In the genomic region with DNA sequence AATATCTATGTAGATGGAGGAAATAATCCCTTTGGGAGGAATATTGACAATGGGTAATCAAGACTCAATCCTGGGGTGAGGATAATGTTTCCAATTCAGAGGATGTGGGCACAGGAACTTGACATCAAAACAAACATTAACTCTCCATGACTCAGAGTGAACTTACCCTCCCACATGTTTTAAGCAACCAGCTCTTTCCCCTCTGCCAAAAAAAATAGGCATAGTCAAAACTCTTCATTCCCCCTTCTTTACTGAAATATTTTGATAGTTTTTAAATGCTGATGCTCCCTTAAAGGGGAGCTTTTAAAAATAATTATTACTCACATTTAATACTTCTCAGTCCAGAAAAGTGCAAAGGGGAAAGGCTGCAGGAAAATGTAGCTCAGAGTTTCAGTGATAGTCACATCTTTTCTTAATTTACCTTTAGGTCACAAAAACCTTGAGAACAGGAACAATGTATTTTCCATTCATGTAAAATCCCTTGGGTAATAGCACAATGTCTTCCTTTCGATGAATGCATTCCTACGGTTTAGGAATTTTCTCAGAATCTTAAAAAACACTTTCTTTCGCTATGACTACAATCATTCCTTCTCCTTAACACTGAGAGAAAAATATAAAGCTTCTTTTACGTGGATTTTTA, we compare ENCODE assay signal across 13 cellular contexts.
DNase-seq lines count a peak whose midpoint lies in the region; ATAC-seq, FAIRE-seq and TF ChIP-seq lines count a peak whose summit lies in the region.
"Had no signal": no experiment of that assay in that cellular context is flagged by ENCODE, and none has a peak within 500 bp of the region (broad histone marks: within the 10 kb centered on the region; RNA-seq: fewer than 3 reads in every experiment).

No MANE protein-coding gene starts in this region.

- H3K4me1 Mint-ChIP-seq in astrocyte (ENCODE audit: low read depth, unreplicated experiment) = peaks cover 39% of the 10 kb centered on the region
- no peaks in the 10 kb centered on the region for H3K4me1 Mint-ChIP-seq in activated naive CD8-positive, alpha-beta T cell treated with anti-CD3 and anti-CD28 coated beads, Interleukin-2, amount 50 U/mL, for 24 hours
- H3K4me1 Mint-ChIP-seq in T-helper 17 cell = no peaks in the 10 kb centered on the region

- H3K27me3 Mint-ChIP-seq in astrocyte (ENCODE audit: low read depth, unreplicated experiment) = no peaks in the 10 kb centered on the region
- no peaks in the 10 kb centered on the region for H3K27me3 Mint-ChIP-seq in activated naive CD8-positive, alpha-beta T cell treated with anti-CD3 and anti-CD28 coated beads, Interleukin-2, amount 50 U/mL, for 24 hours
- no peaks in the 10 kb centered on the region for H3K27me3 Mint-ChIP-seq in T-helper 17 cell

- POLR2A ChIA-PET in IMR-90 (lab: Charles Lee; ENCODE audit: unreplicated experiment) = interaction anchor here (0.7 kb wide), 1 partner anchor 15 kb away, joined by 3 read pairs; no protein-coding TSS in a partner anchor

- intact Hi-C loops in IMR-90 (cut with micrococcal nuclease) = no loop called here
- intact Hi-C loops in left ventricle myocardium superior (cut with micrococcal nuclease) = no loop called here

- H4K8ac ChIP-seq in IMR-90 (ENCODE audit: low read depth in 2 of 2, low read length in 2 of 2) = no peak overlapping the region

- DNase-seq in AG10803 (ENCODE audit: low read depth) = peak; percentile 23
- peak; percentile 64 for DNase-seq in IMR-90
- DNase-seq in astrocyte (ENCODE audit: low read depth) = peak; percentile 78
- no peak for DNase-seq in keratinocyte (ENCODE audit: low read depth, low spot score)
- DNase-seq in left ventricle myocardium superior = no peak
- DNase-seq in activated naive CD8-positive, alpha-beta T cell treated with anti-CD3 and anti-CD28 coated beads, Interleukin-2, amount 50 U/mL, for 24 hours = no peak
- DNase-seq in T-helper 17 cell = no peak
- DNase-seq: effector CD8-positive, alpha-beta T cell; left colon had no signal

- H3K9ac ChIP-seq in IMR-90 (ENCODE audit: low read depth, low read length) = no peak overlapping the region
- peak overlapping the region; percentile 9 for H3K9ac ChIP-seq in astrocyte (ENCODE audit: low read length)
- H3K9ac ChIP-seq in keratinocyte (ENCODE audit: control insufficient read depth, extremely low read depth, insufficient read depth, low read length) = no peak overlapping the region
- H3K9ac ChIP-seq: BLaER1 treated with 17β-estradiol and CSF1 and Interleukin-3, amounts not matched to agents 10 nM and 100 nM had no signal

- H3K14ac ChIP-seq in IMR-90 (replicated peaks; ENCODE audit: low read depth, low read length) = no peak overlapping the region

- H2AFZ ChIP-seq in IMR-90 (replicated peaks; ENCODE audit: low read length, poor library complexity) (no peak overlapping the region), astrocyte (ENCODE audit: low read depth, low read length) (no peak overlapping the region), keratinocyte (ENCODE audit: control insufficient read depth, low read length) (no peak overlapping the region)

- no peaks in the 10 kb centered on the region for H3K79me1 ChIP-seq in IMR-90 (ENCODE audit: low read depth in 1 of 2, low read length in 2 of 2)

- H2AK9ac ChIP-seq in IMR-90 (replicated peaks; ENCODE audit: low read depth, low read length, poor library complexity) = no peak overlapping the region

- no peak for TF ChIP-seq CTCF in AG10803 (conservative IDR thresholded peaks at IDR 0.05; ENCODE audit: low read length)
- TF ChIP-seq CTCF in IMR-90 (conservative IDR thresholded peaks at IDR 0.05; ENCODE audit: low read depth, low read length) = no peak
- TF ChIP-seq CTCF in astrocyte (IDR thresholded peaks at IDR 0.05; ENCODE audit: insufficient read depth, low read depth, low read length) = no peak
- TF ChIP-seq CTCF in keratinocyte (optimal IDR thresholded peaks at IDR 0.05 in 1 of 3, IDR thresholded peaks at IDR 0.05 in 1 of 3, conservative IDR thresholded peaks at IDR 0.05 in 1 of 3; ENCODE audit: extremely low read depth in 1 of 3, insufficient read depth in 2 of 3, low read length in 3 of 3) = no peak

- H3K27ac ChIP-seq in IMR-90 (ENCODE audit: insufficient read depth, low read length) (no peak overlapping the region), astrocyte (ENCODE audit: low read depth, low read length) (no peak overlapping the region), keratinocyte (ENCODE audit: control insufficient read depth, insufficient read depth, low read length) (no peak overlapping the region)
- H3K27ac ChIP-seq: BLaER1 treated with 17β-estradiol and CSF1 and Interleukin-3, amounts not matched to agents 10 nM and 100 nM; prostate gland; vagina had no signal

- H3K4me1 ChIP-seq in IMR-90 (ENCODE audit: control insufficient read depth, insufficient read depth, low read length) = no peaks in the 10 kb centered on the region
- H3K4me1 ChIP-seq in astrocyte (ENCODE audit: insufficient read depth, low read length) = peaks cover 18% of the 10 kb centered on the region
- H3K4me1 ChIP-seq in keratinocyte (ENCODE audit: control insufficient read depth, extremely low read depth, insufficient read depth, low read length) = peaks cover 12% of the 10 kb centered on the region
- H3K4me1 ChIP-seq: prostate gland, vagina had no signal

- H3K9me3 Mint-ChIP-seq in astrocyte (ENCODE audit: unreplicated experiment) = no peaks in the 10 kb centered on the region
- H3K9me3 Mint-ChIP-seq in activated naive CD8-positive, alpha-beta T cell treated with anti-CD3 and anti-CD28 coated beads, Interleukin-2, amount 50 U/mL, for 24 hours = peaks cover 5% of the 10 kb centered on the region

- H3K4me2 ChIP-seq in IMR-90 (ENCODE audit: low read depth, low read length) (no peak overlapping the region), astrocyte (ENCODE audit: low read length) (peak overlapping the region; percentile 75), keratinocyte (ENCODE audit: control insufficient read depth, extremely low read depth, insufficient read depth, low read depth, low read length) (no peak overlapping the region)

- H3K36me3 ChIP-seq in IMR-90 (ENCODE audit: control insufficient read depth, insufficient read depth, low read length) (no peaks in the 10 kb centered on the region), astrocyte (ENCODE audit: insufficient read depth, low read length) (no peaks in the 10 kb centered on the region), keratinocyte (ENCODE audit: control insufficient read depth in 2 of 2, extremely low read depth in 1 of 2, insufficient read depth in 2 of 2, low read length in 2 of 2) (no peaks in the 10 kb centered on the region)
- H3K36me3 ChIP-seq: BLaER1 treated with 17β-estradiol and CSF1 and Interleukin-3, amounts not matched to agents 10 nM and 100 nM; prostate gland; vagina had no signal

- no TSS peak for BruUV-seq in IMR-90 (replicated peaks; lab: Mats Ljungman, UMichigan)

- H3K56ac ChIP-seq in IMR-90 (ENCODE audit: extremely low read depth, insufficient read depth, low read length) = no peak overlapping the region

- no peak overlapping the region for H3K23ac ChIP-seq in IMR-90 (ENCODE audit: low read depth, low read length)

- H3K9me1 ChIP-seq in IMR-90 (ENCODE audit: insufficient read depth, low read length) (no peaks in the 10 kb centered on the region), keratinocyte (ENCODE audit: control insufficient read depth, extremely low read depth, insufficient read depth, low read length) (no peaks in the 10 kb centered on the region)

- in situ Hi-C loops in IMR-90 (cut with MboI; ENCODE audit: low sequenced_read_pairs) = no loop called here

- H4K5ac ChIP-seq in IMR-90 (ENCODE audit: low read depth, low read length) = no peak overlapping the region

- H3K4me3 ChIP-seq in AG10803 (ENCODE audit: low read length) (no peak overlapping the region), IMR-90 (ENCODE audit: insufficient read depth, low read depth, low read length) (no peak overlapping the region), astrocyte (ENCODE audit: insufficient read depth, low read depth, low read length) (no peak overlapping the region), keratinocyte (ENCODE audit: control insufficient read depth in 2 of 3, extremely low read depth in 1 of 3, insufficient read depth in 2 of 3, low read depth in 1 of 3, low read length in 3 of 3) (no peak overlapping the region)
- H3K4me3 ChIP-seq: BLaER1 treated with 17β-estradiol and CSF1 and Interleukin-3, amounts not matched to agents 10 nM and 100 nM; prostate gland; vagina had no signal

- no peaks in the 10 kb centered on the region for H3K27me3 ChIP-seq in IMR-90 (ENCODE audit: control insufficient read depth, insufficient read depth, low read length)
- no peaks in the 10 kb centered on the region for H3K27me3 ChIP-seq in astrocyte (ENCODE audit: insufficient read depth, low read length)
- H3K27me3 ChIP-seq in keratinocyte (ENCODE audit: control insufficient read depth, extremely low read depth, insufficient read depth, low read length) = no peaks in the 10 kb centered on the region
- H3K27me3 ChIP-seq: BLaER1 treated with 17β-estradiol and CSF1 and Interleukin-3, amounts not matched to agents 10 nM and 100 nM; vagina had no signal

- CTCF ChIA-PET in IMR-90 (lab: Yijun Ruan, JAX) = interaction anchor here (0.6 to 1.6 kb wide), 2 partner anchors 13 to 437 kb away, joined by 3 to 4 read pairs; no protein-coding TSS in a partner anchor

- no peak overlapping the region for H2BK20ac ChIP-seq in IMR-90 (ENCODE audit: low read depth, low read length)

- no peak overlapping the region for H3K4ac ChIP-seq in IMR-90 (ENCODE audit: low read depth, low read length)

- H4K91ac ChIP-seq in IMR-90 (ENCODE audit: insufficient read depth, low read depth, low read length) = no peak overlapping the region

- no peaks in the 10 kb centered on the region for H4K20me1 ChIP-seq in IMR-90 (ENCODE audit: insufficient read depth, low read length)
- H4K20me1 ChIP-seq in astrocyte (ENCODE audit: insufficient read depth, low read length) = no peaks in the 10 kb centered on the region
- no peaks in the 10 kb centered on the region for H4K20me1 ChIP-seq in keratinocyte (ENCODE audit: control insufficient read depth, extremely low read depth, insufficient read depth, low read length)
- H4K20me1 ChIP-seq: BLaER1 treated with 17β-estradiol and CSF1 and Interleukin-3, amounts not matched to agents 10 nM and 100 nM had no signal

- H2BK5ac ChIP-seq in IMR-90 (ENCODE audit: low read depth, low read length, poor library complexity, severe bottlenecking) = no peak overlapping the region

- H3K18ac ChIP-seq in IMR-90 (ENCODE audit: low read depth, low read length) = no peak overlapping the region

- H3K27ac Mint-ChIP-seq in astrocyte (ENCODE audit: unreplicated experiment) (no peak overlapping the region), T-helper 17 cell (no peak overlapping the region)
- no peak overlapping the region for H3K27ac Mint-ChIP-seq in activated naive CD8-positive, alpha-beta T cell treated with anti-CD3 and anti-CD28 coated beads, Interleukin-2, amount 50 U/mL, for 24 hours

- H3K4me3 Mint-ChIP-seq in astrocyte (ENCODE audit: unreplicated experiment) = no peak overlapping the region
- H3K4me3 Mint-ChIP-seq in activated naive CD8-positive, alpha-beta T cell treated with anti-CD3 and anti-CD28 coated beads, Interleukin-2, amount 50 U/mL, for 24 hours = no peak overlapping the region
- no peak overlapping the region for H3K4me3 Mint-ChIP-seq in T-helper 17 cell

- H3K9me3 ChIP-seq in IMR-90 (ENCODE audit: control insufficient read depth, insufficient read depth, low read length) (no peaks in the 10 kb centered on the region), astrocyte (ENCODE audit: insufficient read depth, low read depth, low read length) (no peaks in the 10 kb centered on the region), keratinocyte (ENCODE audit: control insufficient read depth, low read depth, low read length) (no peaks in the 10 kb centered on the region), T-helper 17 cell (ENCODE audit: control insufficient read depth, low read length, poor library complexity, severe bottlenecking) (no peaks in the 10 kb centered on the region)
- H3K9me3 ChIP-seq: BLaER1 treated with 17β-estradiol and CSF1 and Interleukin-3, amounts not matched to agents 10 nM and 100 nM; prostate gland; vagina had no signal

- no peak overlapping the region for H2BK15ac ChIP-seq in IMR-90 (ENCODE audit: low read depth, low read length)

- no peak overlapping the region for H2BK120ac ChIP-seq in IMR-90 (ENCODE audit: low read depth, low read length)

- no peak for TF ChIP-seq RAD21 in IMR-90 (IDR thresholded peaks at IDR 0.05; ENCODE audit: low read length)

- no peak for TF ChIP-seq POLR2A in IMR-90 (IDR thresholded peaks at IDR 0.05; ENCODE audit: low read depth, low read length)

- H3K36me3 Mint-ChIP-seq in astrocyte (ENCODE audit: low read depth, unreplicated experiment) = no peaks in the 10 kb centered on the region
- no peaks in the 10 kb centered on the region for H3K36me3 Mint-ChIP-seq in activated naive CD8-positive, alpha-beta T cell treated with anti-CD3 and anti-CD28 coated beads, Interleukin-2, amount 50 U/mL, for 24 hours (ENCODE audit: low read depth)
- no peaks in the 10 kb centered on the region for H3K36me3 Mint-ChIP-seq in T-helper 17 cell (ENCODE audit: low read depth)

- FAIRE-seq in astrocyte (lab: Jason Lieb, UNC) (peak; percentile 78), keratinocyte (lab: Jason Lieb, UNC) (peak; percentile 74)

- H2AK5ac ChIP-seq in IMR-90 (ENCODE audit: low read depth, low read length) = no peak overlapping the region

- dilution Hi-C loops in IMR-90 (cut with HindIII; ENCODE audit: low sequenced_read_pairs, unreplicated experiment) (no loop called here), keratinocyte (cut with MboI; ENCODE audit: extremely low pct_ligation_motif_present, low sequenced_read_pairs) (no loop called here)

- WGBS in IMR-90 (ENCODE audit: extremely low coverage in 2 of 2, insufficient read length in 1 of 2), 2 experiments = no CpG with 5 or more reads among the region's 4 CpGs

- ATAC-seq in IMR-90 (ENCODE audit: low read depth) (peak; percentile 65), GM21423 (IDR thresholded peaks at IDR 0.05; ENCODE audit: unreplicated experiment) (no peak), left ventricle myocardium superior (no peak), T-helper 17 cell (no peak)
- ATAC-seq in activated naive CD8-positive, alpha-beta T cell treated with anti-CD3 and anti-CD28 coated beads, Interleukin-2, amount 50 U/mL, for 24 hours = no peak
- ATAC-seq: left colon had no signal

- no peaks in the 10 kb centered on the region for H3K79me2 ChIP-seq in astrocyte (ENCODE audit: insufficient read depth, low read length)
- no peaks in the 10 kb centered on the region for H3K79me2 ChIP-seq in keratinocyte (ENCODE audit: control insufficient read depth, insufficient read depth, low read length)

Comparison
In these comparisons a context has a peak if more than half of its experiments do, and no peak if none do; other contexts are left out.
1. DNase-seq: peak in AG10803 (single experiment), IMR-90 (single experiment) and astrocyte (single experiment); none in keratinocyte (single experiment), left ventricle myocardium superior (single experiment), activated naive CD8-positive, alpha-beta T cell treated with anti-CD3 and anti-CD28 coated beads, Interleukin-2, amount 50 U/mL, for 24 hours (single experiment) and T-helper 17 cell (0 of 3).